ENCODE assay signal across 1 cellular context in the genomic region with DNA sequence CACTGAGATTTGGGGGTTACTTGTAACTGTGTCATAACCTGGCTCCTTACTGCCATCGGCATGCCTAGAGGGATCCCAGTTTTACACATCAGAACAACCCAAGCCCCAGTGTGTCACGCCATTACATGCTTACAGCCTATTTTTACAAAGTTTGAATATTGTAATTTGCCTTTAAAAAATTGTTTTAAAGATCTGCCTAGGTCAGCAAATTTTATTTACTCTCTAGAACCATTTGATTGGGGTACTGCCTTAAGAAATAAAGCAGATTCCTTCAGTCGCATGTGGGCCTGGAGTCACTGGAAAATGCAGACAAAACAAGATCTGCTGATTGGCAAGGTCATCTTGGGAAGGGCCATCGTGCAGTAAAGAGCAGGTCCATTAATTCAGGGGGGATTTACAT.
TF ChIP-seq lines count a peak whose summit lies in the region.

No MANE protein-coding gene starts in this region.

TF ChIP-seq in SK-N-SH, 30 proteins besides CTCF, POLR2A, EP300 and RAD21 (continued from another document):
- TF ChIP-seq GABPA (IDR thresholded peaks at IDR 0.05; ENCODE audit: low read depth) (no peak), TEAD4 (IDR thresholded peaks at IDR 0.05; ENCODE audit: borderline replicate concordance, insufficient read depth) (no peak), CHD2 (IDR thresholded peaks at IDR 0.05; ENCODE audit: low read length, partially characterized antibody) (no peak), FOSL2 (IDR thresholded peaks at IDR 0.05; ENCODE audit: borderline replicate concordance, low read depth) (no peak), EZH2phosphoT487 (IDR thresholded peaks at IDR 0.05; ENCODE audit: borderline replicate concordance, low read depth) (no peak), MXI1 (IDR thresholded peaks at IDR 0.05; ENCODE audit: low read depth, low read length) (no peak), JUND (IDR thresholded peaks at IDR 0.05) (no peak), ELF1 (IDR thresholded peaks at IDR 0.05) (no peak), TCF12 (IDR thresholded peaks at IDR 0.05) (no peak), SIN3A (IDR thresholded peaks at IDR 0.05; ENCODE audit: borderline replicate concordance, low read depth, low read length) (no peak), FOXM1 (IDR thresholded peaks at IDR 0.05; ENCODE audit: low read depth) (no peak), RCOR1 (IDR thresholded peaks at IDR 0.05; ENCODE audit: low read length) (no peak)
- TF ChIP-seq, protein P1, sequence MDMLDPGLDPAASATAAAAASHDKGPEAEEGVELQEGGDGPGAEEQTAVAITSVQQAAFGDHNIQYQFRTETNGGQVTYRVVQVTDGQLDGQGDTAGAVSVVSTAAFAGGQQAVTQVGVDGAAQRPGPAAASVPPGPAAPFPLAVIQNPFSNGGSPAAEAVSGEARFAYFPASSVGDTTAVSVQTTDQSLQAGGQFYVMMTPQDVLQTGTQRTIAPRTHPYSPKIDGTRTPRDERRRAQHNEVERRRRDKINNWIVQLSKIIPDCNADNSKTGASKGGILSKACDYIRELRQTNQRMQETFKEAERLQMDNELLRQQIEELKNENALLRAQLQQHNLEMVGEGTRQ (IDR thresholded peaks at IDR 0.05; ENCODE audit: borderline replicate concordance, low read depth, low read length), result no peak
- TF ChIP-seq, protein P2, sequence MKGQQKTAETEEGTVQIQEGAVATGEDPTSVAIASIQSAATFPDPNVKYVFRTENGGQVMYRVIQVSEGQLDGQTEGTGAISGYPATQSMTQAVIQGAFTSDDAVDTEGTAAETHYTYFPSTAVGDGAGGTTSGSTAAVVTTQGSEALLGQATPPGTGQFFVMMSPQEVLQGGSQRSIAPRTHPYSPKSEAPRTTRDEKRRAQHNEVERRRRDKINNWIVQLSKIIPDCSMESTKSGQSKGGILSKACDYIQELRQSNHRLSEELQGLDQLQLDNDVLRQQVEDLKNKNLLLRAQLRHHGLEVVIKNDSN (IDR thresholded peaks at IDR 0.05; ENCODE audit: borderline replicate concordance, low read depth), result no peak
- TF ChIP-seq, protein P3, sequence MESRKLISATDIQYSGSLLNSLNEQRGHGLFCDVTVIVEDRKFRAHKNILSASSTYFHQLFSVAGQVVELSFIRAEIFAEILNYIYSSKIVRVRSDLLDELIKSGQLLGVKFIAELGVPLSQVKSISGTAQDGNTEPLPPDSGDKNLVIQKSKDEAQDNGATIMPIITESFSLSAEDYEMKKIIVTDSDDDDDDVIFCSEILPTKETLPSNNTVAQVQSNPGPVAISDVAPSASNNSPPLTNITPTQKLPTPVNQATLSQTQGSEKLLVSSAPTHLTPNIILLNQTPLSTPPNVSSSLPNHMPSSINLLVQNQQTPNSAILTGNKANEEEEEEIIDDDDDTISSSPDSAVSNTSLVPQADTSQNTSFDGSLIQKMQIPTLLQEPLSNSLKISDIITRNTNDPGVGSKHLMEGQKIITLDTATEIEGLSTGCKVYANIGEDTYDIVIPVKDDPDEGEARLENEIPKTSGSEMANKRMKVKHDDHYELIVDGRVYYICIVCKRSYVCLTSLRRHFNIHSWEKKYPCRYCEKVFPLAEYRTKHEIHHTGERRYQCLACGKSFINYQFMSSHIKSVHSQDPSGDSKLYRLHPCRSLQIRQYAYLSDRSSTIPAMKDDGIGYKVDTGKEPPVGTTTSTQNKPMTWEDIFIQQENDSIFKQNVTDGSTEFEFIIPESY (IDR thresholded peaks at IDR 0.05; ENCODE audit: borderline replicate concordance, low read depth), result no peak
- TF ChIP-seq, protein P4, sequence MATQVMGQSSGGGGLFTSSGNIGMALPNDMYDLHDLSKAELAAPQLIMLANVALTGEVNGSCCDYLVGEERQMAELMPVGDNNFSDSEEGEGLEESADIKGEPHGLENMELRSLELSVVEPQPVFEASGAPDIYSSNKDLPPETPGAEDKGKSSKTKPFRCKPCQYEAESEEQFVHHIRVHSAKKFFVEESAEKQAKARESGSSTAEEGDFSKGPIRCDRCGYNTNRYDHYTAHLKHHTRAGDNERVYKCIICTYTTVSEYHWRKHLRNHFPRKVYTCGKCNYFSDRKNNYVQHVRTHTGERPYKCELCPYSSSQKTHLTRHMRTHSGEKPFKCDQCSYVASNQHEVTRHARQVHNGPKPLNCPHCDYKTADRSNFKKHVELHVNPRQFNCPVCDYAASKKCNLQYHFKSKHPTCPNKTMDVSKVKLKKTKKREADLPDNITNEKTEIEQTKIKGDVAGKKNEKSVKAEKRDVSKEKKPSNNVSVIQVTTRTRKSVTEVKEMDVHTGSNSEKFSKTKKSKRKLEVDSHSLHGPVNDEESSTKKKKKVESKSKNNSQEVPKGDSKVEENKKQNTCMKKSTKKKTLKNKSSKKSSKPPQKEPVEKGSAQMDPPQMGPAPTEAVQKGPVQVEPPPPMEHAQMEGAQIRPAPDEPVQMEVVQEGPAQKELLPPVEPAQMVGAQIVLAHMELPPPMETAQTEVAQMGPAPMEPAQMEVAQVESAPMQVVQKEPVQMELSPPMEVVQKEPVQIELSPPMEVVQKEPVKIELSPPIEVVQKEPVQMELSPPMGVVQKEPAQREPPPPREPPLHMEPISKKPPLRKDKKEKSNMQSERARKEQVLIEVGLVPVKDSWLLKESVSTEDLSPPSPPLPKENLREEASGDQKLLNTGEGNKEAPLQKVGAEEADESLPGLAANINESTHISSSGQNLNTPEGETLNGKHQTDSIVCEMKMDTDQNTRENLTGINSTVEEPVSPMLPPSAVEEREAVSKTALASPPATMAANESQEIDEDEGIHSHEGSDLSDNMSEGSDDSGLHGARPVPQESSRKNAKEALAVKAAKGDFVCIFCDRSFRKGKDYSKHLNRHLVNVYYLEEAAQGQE (IDR thresholded peaks at IDR 0.05; ENCODE audit: low read depth, low read length), result no peak
- TF ChIP-seq, protein P5, sequence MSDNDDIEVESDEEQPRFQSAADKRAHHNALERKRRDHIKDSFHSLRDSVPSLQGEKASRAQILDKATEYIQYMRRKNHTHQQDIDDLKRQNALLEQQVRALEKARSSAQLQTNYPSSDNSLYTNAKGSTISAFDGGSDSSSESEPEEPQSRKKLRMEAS (IDR thresholded peaks at IDR 0.05; ENCODE audit: low read depth), result no peak
